Comparison of ENCODE assay signal across 1 cellular context in genomic region chr7:87137271-87137670, GRCh38.
TF ChIP-seq lines count a peak whose summit lies in the region.

No MANE protein-coding gene starts in this region.

TF ChIP-seq in K562, 482 proteins besides CTCF, POLR2A, EP300 and RAD21 (continued from another document):
- TF ChIP-seq ATF1 (CRISPR knock-in tag; IDR thresholded peaks at IDR 0.05) (no peak), ATF1 (tag; IDR thresholded peaks at IDR 0.05) (no peak), HDAC2 (IDR thresholded peaks at IDR 0.05) (no peak), ZNF134 (CRISPR knock-in tag; conservative IDR thresholded peaks at IDR 0.05) (no peak), ZNF384 (IDR thresholded peaks at IDR 0.05; ENCODE audit: low read depth, low read length) (no peak), ZNF124 (CRISPR knock-in tag; IDR thresholded peaks at IDR 0.05) (no peak), DDX20 (tag; IDR thresholded peaks at IDR 0.05; ENCODE audit: low read depth) (no peak), MEIS2 (IDR thresholded peaks at IDR 0.05; ENCODE audit: partially characterized antibody) (no peak), FOXO4 (CRISPR knock-in tag; IDR thresholded peaks at IDR 0.05) (no peak), TRIM28 (IDR thresholded peaks at IDR 0.05) (peak; percentile 70; the same call in 1 of the 2 replicates)
